Comparison of ENCODE assay signal across 1 cellular context in the genomic region with DNA sequence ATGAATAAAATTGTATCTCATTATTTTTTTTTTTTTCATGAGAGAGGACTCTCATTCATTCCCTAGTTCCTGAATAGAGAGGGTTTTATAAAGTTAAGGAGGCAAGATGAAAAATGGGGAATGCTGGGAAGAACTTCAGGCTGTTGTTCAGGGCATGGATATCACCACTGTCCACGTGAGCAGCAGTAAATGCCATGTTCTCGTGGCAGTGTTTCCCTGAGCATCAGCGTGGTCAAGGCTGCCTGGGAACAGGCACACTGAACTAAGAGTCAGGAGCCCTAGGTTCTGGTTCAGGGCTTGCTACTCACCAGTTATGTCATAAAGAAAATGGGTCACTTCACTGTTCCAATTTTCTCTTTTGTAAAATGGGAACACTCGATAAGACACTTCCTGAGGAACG.
TF ChIP-seq lines count a peak whose summit lies in the region.

No MANE protein-coding gene starts in this region.

TF ChIP-seq in IMR-90, 13 proteins besides CTCF, POLR2A, EP300 and RAD21:
- TF ChIP-seq ELK1 (IDR thresholded peaks at IDR 0.05; ENCODE audit: borderline replicate concordance, low read depth, low read length) = no peak
- TF ChIP-seq RCOR1 (IDR thresholded peaks at IDR 0.05; ENCODE audit: insufficient replicate concordance, low read length) = no peak
- TF ChIP-seq RFX5 (IDR thresholded peaks at IDR 0.05; ENCODE audit: low read depth, low read length) = no peak
- TF ChIP-seq CHD1 (IDR thresholded peaks at IDR 0.05; ENCODE audit: low read depth, low read length) = no peak
- TF ChIP-seq, protein P1, sequence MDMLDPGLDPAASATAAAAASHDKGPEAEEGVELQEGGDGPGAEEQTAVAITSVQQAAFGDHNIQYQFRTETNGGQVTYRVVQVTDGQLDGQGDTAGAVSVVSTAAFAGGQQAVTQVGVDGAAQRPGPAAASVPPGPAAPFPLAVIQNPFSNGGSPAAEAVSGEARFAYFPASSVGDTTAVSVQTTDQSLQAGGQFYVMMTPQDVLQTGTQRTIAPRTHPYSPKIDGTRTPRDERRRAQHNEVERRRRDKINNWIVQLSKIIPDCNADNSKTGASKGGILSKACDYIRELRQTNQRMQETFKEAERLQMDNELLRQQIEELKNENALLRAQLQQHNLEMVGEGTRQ (IDR thresholded peaks at IDR 0.05; ENCODE audit: low read depth, low read length) = no peak
